ENCODE assay signal across 9 cellular contexts in genomic region chr15:44726136-44726535, GRCh38. TPM values are rescaled to one million over a fixed set of nuclear protein-coding genes. Genes with fewer than 3 reads are reported as not detected.
DNase-seq lines count a peak whose midpoint lies in the region; ATAC-seq, FAIRE-seq and TF ChIP-seq lines count a peak whose summit lies in the region.
"Had no signal": no experiment of that assay in that cellular context is flagged by ENCODE, and none has a peak within 500 bp of the region (broad histone marks: within the 10 kb centered on the region; RNA-seq: fewer than 3 reads in every experiment).

No MANE protein-coding gene starts in this region.

- ATAC-seq in K562 (no peak), GM19324 (IDR thresholded peaks at IDR 0.05; ENCODE audit: low FRiP score, unreplicated experiment) (no peak)

- H3K79me2 ChIP-seq in Karpas-422 (ENCODE audit: low read length) (peaks cover 20% of the 10 kb centered on the region), K562 (ENCODE audit: control insufficient read depth, insufficient read depth, low read length) (no peaks in the 10 kb centered on the region)

- no peaks in the 10 kb centered on the region for H3K36me3 ChIP-seq in Karpas-422 (ENCODE audit: insufficient read depth, low read length)
- no peaks in the 10 kb centered on the region for H3K36me3 ChIP-seq in K562 (ENCODE audit: control insufficient read depth, insufficient read depth, low read length)

- TF ChIP-seq EP300 in K562 (IDR thresholded peaks at IDR 0.05; ENCODE audit: low read length) = no peak

- H4K20me1 ChIP-seq in Karpas-422 (ENCODE audit: insufficient read depth, low read depth, low read length) = no peaks in the 10 kb centered on the region
- no peaks in the 10 kb centered on the region for H4K20me1 ChIP-seq in K562 (replicated peaks; ENCODE audit: control insufficient read depth, insufficient read depth, low read length)

- H2AFZ ChIP-seq in Karpas-422 (ENCODE audit: low read length) = no peak overlapping the region
- peak overlapping the region; percentile 58 for H2AFZ ChIP-seq in K562 (ENCODE audit: low read depth, low read length)

- H3K4me3 ChIP-seq in AG04450 (ENCODE audit: low read depth, low read length) = no peak overlapping the region
- H3K4me3 ChIP-seq in Karpas-422 (ENCODE audit: low read length) = peak overlapping the region; percentile 66
- H3K4me3 ChIP-seq in K562 = no peak overlapping the region
- H3K4me3 ChIP-seq in mononuclear cell (ENCODE audit: low read length) = peak overlapping the region; percentile 50

- H3K27ac ChIP-seq in AG04450 (ENCODE audit: low read depth, low read length) = peak overlapping the region; percentile 85
- peak overlapping the region; percentile 99 for H3K27ac ChIP-seq in Karpas-422 (ENCODE audit: low read length)
- peak overlapping the region; percentile 73 for H3K27ac ChIP-seq in K562 (ENCODE audit: extremely low read depth, low read depth, low read length)

- 43% methylated on average over 7 of the region's 7 CpGs for WGBS in K562 (ENCODE audit: insufficient coverage, low coverage, missing lambda C conversion rate)

- in situ Hi-C loops in K562 (cut with MboI) = no loop called here

- POLR2A ChIA-PET in AG04450 (lab: Yijun Ruan, JAX) = interaction anchor here (0.8 to 4.6 kb wide), 3 partner anchors 10 to 62 kb away, joined by 3 to 67 read pairs (median 3); partner anchors contain the start of genes B2M and PATL2
- POLR2A ChIA-PET in K562 (lab: Yijun Ruan, JAX) = interaction anchor here (0.7 to 10.1 kb wide), 6 partner anchors 8 to 97 kb away, joined by 3 to 136 read pairs (median 26); partner anchors contain the start of genes B2M, PATL2, SPG11 and TRIM69

- H3K9me1 ChIP-seq in K562 (ENCODE audit: control insufficient read depth, insufficient read depth, low read length) = no peaks in the 10 kb centered on the region

- H3K9me2 ChIP-seq in Karpas-422 (replicated peaks; ENCODE audit: insufficient read depth, low read length) = no peaks in the 10 kb centered on the region

- intact Hi-C loops in K562 (cut with micrococcal nuclease) = loop anchor here (1.0 kb wide), 1 partner anchor 63 kb away; the partner anchor contains the start of gene SPG11
- intact Hi-C loops in posterior vena cava (cut with DNase I) = no loop called here

- TF ChIP-seq RAD21 in K562 (CRISPR knock-in tag; conservative IDR thresholded peaks at IDR 0.05 in 1 of 2, IDR thresholded peaks at IDR 0.05 in 1 of 2) = no peak

- H3K9me3 ChIP-seq in AG04450 (ENCODE audit: control insufficient read depth, insufficient read depth, low read length) (no peaks in the 10 kb centered on the region), Karpas-422 (ENCODE audit: low read length) (no peaks in the 10 kb centered on the region), K562 (replicated peaks; ENCODE audit: control insufficient read depth, insufficient read depth, low read depth, low read length) (no peaks in the 10 kb centered on the region), mononuclear cell (ENCODE audit: low read depth, low read length) (no peaks in the 10 kb centered on the region)

- no peak for TF ChIP-seq POLR2A in K562 (conservative IDR thresholded peaks at IDR 0.05)

- no peak for FAIRE-seq in K562 (lab: Jason Lieb, UNC)

- CTCF ChIA-PET in AG04450 (lab: Charles Lee) = interaction anchor here (0.9 to 7.2 kb wide), 7 partner anchors 11 to 142 kb away, joined by 3 to 41 read pairs (median 5); partner anchors contain the start of genes B2M, PATL2, SPG11 and TRIM69
- CTCF ChIA-PET in K562 (lab: Yijun Ruan, JAX; ENCODE audit: low intra/inter-chr PET ratio) = interaction anchor here (0.6 kb wide), 1 partner anchor 102 kb away, joined by 3 read pairs; no protein-coding TSS in a partner anchor

- no TSS peak for BruUV-seq in K562 (replicated peaks; lab: Mats Ljungman, UMichigan)

- H3K27me3 ChIP-seq in AG04450 (ENCODE audit: control insufficient read depth, insufficient read depth, low read length) = no peaks in the 10 kb centered on the region
- H3K27me3 ChIP-seq in Karpas-422 (ENCODE audit: low read length) = no peaks in the 10 kb centered on the region
- no peaks in the 10 kb centered on the region for H3K27me3 ChIP-seq in K562 (ENCODE audit: control insufficient read depth in 2 of 2, insufficient read depth in 2 of 2, low read length in 2 of 2)
- H3K27me3 ChIP-seq in mononuclear cell (ENCODE audit: insufficient read depth, low read length) = no peaks in the 10 kb centered on the region

- H3K4me2 ChIP-seq in Karpas-422 (ENCODE audit: low read depth, low read length, poor library complexity, severe bottlenecking) = peak overlapping the region; percentile 86
- peak overlapping the region; percentile 30 for H3K4me2 ChIP-seq in K562 (ENCODE audit: insufficient read depth, low read length)

- H3K4me1 ChIP-seq in Karpas-422 (ENCODE audit: low read length) = peaks cover 70% of the 10 kb centered on the region
- peaks cover 20 to 29% of the 10 kb centered on the region in 2 experiments for H3K4me1 ChIP-seq in K562 (replicated peaks in 1 of 2; ENCODE audit: control insufficient read depth in 2 of 2, insufficient read depth in 2 of 2, low read length in 2 of 2)
- H3K4me1 ChIP-seq in mononuclear cell (ENCODE audit: insufficient read depth, low read length) = peaks cover 85% of the 10 kb centered on the region

- peak overlapping the region; percentile 88 for H3K9ac ChIP-seq in Karpas-422 (ENCODE audit: low read length)
- H3K9ac ChIP-seq in K562 (ENCODE audit: insufficient read depth in 1 of 2, low read depth in 2 of 2, low read length in 2 of 2) = peak overlapping the region; percentile 11 to 38; a peak in 3 of 4 replicates

- TF ChIP-seq CTCF in AG04450 (IDR thresholded peaks at IDR 0.05; ENCODE audit: low read depth, low read length) = no peak
- no peak for TF ChIP-seq CTCF in K562 (IDR thresholded peaks at IDR 0.05 in 2 of 3, conservative IDR thresholded peaks at IDR 0.05 in 1 of 3; ENCODE audit: insufficient read depth in 2 of 3, low read depth in 1 of 3, low read length in 3 of 3)

- DNase-seq in AG04450 (ENCODE audit: low read depth, low spot score) (no peak), Karpas-422 (peak; percentile 93), K562 (ENCODE audit: extremely low read depth in 1 of 4, low spot score in 3 of 4) (no peak), nucleus accumbens (lab: John Stamatoyannopoulos, UW) (no peak), posterior vena cava (ENCODE audit: low spot score) (no peak), NCI-H146 (lab: John Stamatoyannopoulos, UW) (no peak)

RNA-seq across cellular contexts. Expression of gene TRIM69, which starts 10.2 kb away (rescaled TPM):
- polyA plus RNA-seq in AG04450 (2011; rRNA removed) (11.9 and 16.4 TPM in 2 replicates), K562 (2011; rRNA removed) (3.3 and 4.1 TPM in 2 replicates), K562 (2014; fragmentation: Illumina TruSeq; extraction: Trizol) (2.6 and 3.8 TPM in 2 replicates), K562 (2014; fragmentation: Nextera tagmentation; extraction: Ambion mirVana) (1 to 10 TPM; 1.0 to 1.6 TPM), K562 (2014; rRNA removed) (2.0 and 2.3 TPM in 2 replicates)
- polyA minus RNA-seq in AG04450 (2011; rRNA and poly(A)+ RNA removed) = 10.1 and 15.4 TPM in 2 replicates
- total RNA-seq in Karpas-422 (2014; rRNA removed; shearing (Covaris generic); ENCODE audit: low replicate concordance) = 22.7 and 26.0 TPM in 2 replicates
- total RNA-seq in K562 (2011; cell fraction: chromatin; rRNA removed; ENCODE audit: low replicate concordance) = 0.93 and 2.2 TPM in 2 replicates
- 1.0 and 1.1 TPM in 2 replicates for total RNA-seq in K562 (2011; cell fraction: nucleolus; rRNA removed)
- total RNA-seq in K562 (2011; cell fraction: nucleoplasm; rRNA removed) = 1.0 and 1.8 TPM in 2 replicates
- total RNA-seq in K562 (2014; rRNA removed) (1.5 and 1.8 TPM in 2 replicates), K562 (2014; rRNA removed; fragmentation: Illumina TruSeq; extraction: Trizol) (2.2 and 2.6 TPM in 2 replicates), K562 (2015; rRNA removed; fragmentation: Illumina TruSeq; extraction: Trizol) (4.0 and 4.3 TPM in 2 replicates), K562 (2021) (3.2 and 4.1 TPM in 2 replicates), mononuclear cell (7.5 TPM), posterior vena cava (10 to 100 TPM; 20.0 to 28.7 TPM)
- polyA plus RNA-seq in K562 (2011; cell fraction: cytosol; rRNA removed) = 1.2 and 2.3 TPM in 2 replicates
- 1.7 and 2.2 TPM in 2 replicates for polyA plus RNA-seq in K562 (2011; cell fraction: nucleus; rRNA removed)
- polyA plus RNA-seq in K562 (2012) = 4.2 and 5.9 TPM in 2 replicates
- polyA minus RNA-seq in K562 (2011; rRNA and poly(A)+ RNA removed) = 3.5 and 4.3 TPM in 2 replicates
- polyA minus RNA-seq in K562 (2011; cell fraction: cytosol; rRNA and poly(A)+ RNA removed) = 0.95 and 1.7 TPM in 2 replicates
- polyA minus RNA-seq in K562 (2011; cell fraction: nucleus; rRNA and poly(A)+ RNA removed) = 0.67 and 1.9 TPM in 2 replicates

RNA-seq across cellular contexts. Expression of gene B2M, which starts 14.8 kb away (rescaled TPM):
- polyA plus RNA-seq in AG04450 (2011; rRNA removed) (5,193 and 5,536 TPM in 2 replicates), K562 (2011; rRNA removed) (1,201 and 1,654 TPM in 2 replicates), K562 (2014; fragmentation: Illumina TruSeq; extraction: Trizol) (1,667 and 1,763 TPM in 2 replicates), K562 (2014; fragmentation: Nextera tagmentation; extraction: Ambion mirVana) (1,000 to 10,000 TPM; 2,823 to 3,138 TPM), K562 (2014; rRNA removed) (981 and 1,032 TPM in 2 replicates)
- polyA minus RNA-seq in AG04450 (2011; rRNA and poly(A)+ RNA removed) = 456 and 553 TPM in 2 replicates
- total RNA-seq in Karpas-422 (2014; rRNA removed; shearing (Covaris generic); ENCODE audit: low replicate concordance) = 2,186 and 3,959 TPM in 2 replicates
- 410 and 624 TPM in 2 replicates for total RNA-seq in K562 (2011; cell fraction: chromatin; rRNA removed; ENCODE audit: low replicate concordance)
- total RNA-seq in K562 (2011; cell fraction: nucleolus; rRNA removed) = 454 and 493 TPM in 2 replicates
- total RNA-seq in K562 (2011; cell fraction: nucleoplasm; rRNA removed) = 734 and 781 TPM in 2 replicates
- total RNA-seq in K562 (2014; rRNA removed) (508 and 518 TPM in 2 replicates), K562 (2014; rRNA removed; fragmentation: Illumina TruSeq; extraction: Trizol) (872 and 963 TPM in 2 replicates), K562 (2015; rRNA removed; fragmentation: Illumina TruSeq; extraction: Trizol) (938 and 983 TPM in 2 replicates), K562 (2021) (460 and 518 TPM in 2 replicates), mononuclear cell (20,832 TPM), posterior vena cava (1,000 to 10,000 TPM; 1,809 to 2,111 TPM)
- polyA plus RNA-seq in K562 (2011; cell fraction: cytosol; rRNA removed) = 1,148 and 3,009 TPM in 2 replicates
- polyA plus RNA-seq in K562 (2011; cell fraction: nucleus; rRNA removed) = 172 and 337 TPM in 2 replicates
- 946 and 1,158 TPM in 2 replicates for polyA plus RNA-seq in K562 (2012)
- 659 and 661 TPM in 2 replicates for polyA minus RNA-seq in K562 (2011; rRNA and poly(A)+ RNA removed)
- 257 and 286 TPM in 2 replicates for polyA minus RNA-seq in K562 (2011; cell fraction: cytosol; rRNA and poly(A)+ RNA removed)
- polyA minus RNA-seq in K562 (2011; cell fraction: nucleus; rRNA and poly(A)+ RNA removed) = 69.7 and 112 TPM in 2 replicates

RNA-seq across cellular contexts. Expression of gene PATL2, which starts 15.0 kb away (rescaled TPM):
- polyA plus RNA-seq in AG04450 (2011; rRNA removed) (0.17 and 0.50 TPM in 2 replicates), K562 (2011; rRNA removed) (0.68 and 1.7 TPM in 2 replicates), K562 (2014; fragmentation: Illumina TruSeq; extraction: Trizol) (0.91 and 1.2 TPM in 2 replicates), K562 (2014; fragmentation: Nextera tagmentation; extraction: Ambion mirVana) (under 1 TPM; 0.77 to 0.89 TPM), K562 (2014; rRNA removed) (0.42 and 0.55 TPM in 2 replicates)
- polyA minus RNA-seq in AG04450 (2011; rRNA and poly(A)+ RNA removed) = 0.26 and 0.28 TPM in 2 replicates
- total RNA-seq in Karpas-422 (2014; rRNA removed; shearing (Covaris generic); ENCODE audit: low replicate concordance) = 1.0 and 5.0 TPM in 2 replicates
- 4.1 and 4.5 TPM in 2 replicates for total RNA-seq in K562 (2011; cell fraction: chromatin; rRNA removed; ENCODE audit: low replicate concordance)
- 2.2 and 2.5 TPM in 2 replicates for total RNA-seq in K562 (2011; cell fraction: nucleolus; rRNA removed)
- 2.1 and 3.6 TPM in 2 replicates for total RNA-seq in K562 (2011; cell fraction: nucleoplasm; rRNA removed)
- total RNA-seq in K562 (2014; rRNA removed) (0.20 and 1.1 TPM in 2 replicates), K562 (2014; rRNA removed; fragmentation: Illumina TruSeq; extraction: Trizol) (0.41 and 0.69 TPM in 2 replicates), K562 (2015; rRNA removed; fragmentation: Illumina TruSeq; extraction: Trizol) (0.98 and 1.2 TPM in 2 replicates), K562 (2021) (0.60 and 0.86 TPM in 2 replicates), mononuclear cell (19.2 TPM), posterior vena cava (1 to 10 TPM; 1.0 to 2.2 TPM)
- polyA plus RNA-seq in K562 (2011; cell fraction: cytosol; rRNA removed) = 0.30 and 1.1 TPM in 2 replicates
- polyA plus RNA-seq in K562 (2011; cell fraction: nucleus; rRNA removed) = 7.3 and 7.5 TPM in 2 replicates
- 0.92 and 3.6 TPM in 2 replicates for polyA plus RNA-seq in K562 (2012)
- polyA minus RNA-seq in K562 (2011; rRNA and poly(A)+ RNA removed) = 0.14 and 1.5 TPM in 2 replicates
- not detected in 2 replicates for polyA minus RNA-seq in K562 (2011; cell fraction: cytosol; rRNA and poly(A)+ RNA removed)
- 1.1 and 2.1 TPM in 2 replicates for polyA minus RNA-seq in K562 (2011; cell fraction: nucleus; rRNA and poly(A)+ RNA removed)
- total RNA-seq: temporal lobe had no signal

Comparison
In these comparisons a context has a peak if more than half of its experiments do, and no peak if none do; other contexts are left out.
1. H3K4me3 ChIP-seq: peak in Karpas-422 (single experiment) and mononuclear cell (single experiment); none in AG04450 (single experiment) and K562 (single experiment).
2. Peak in every context shown above with its lines, with median percentiles within 50 percentile points of each other: H3K27ac ChIP-seq.